Comparison of ENCODE assay signal across 19 cellular contexts in genomic region chr1:193674292-193674944, GRCh38.
DNase-seq lines count a peak whose midpoint lies in the region; ATAC-seq lines count a peak whose summit lies in the region.
"Had no signal": no experiment of that assay in that cellular context is flagged by ENCODE, and none has a peak within 500 bp of the region (broad histone marks: within the 10 kb centered on the region; RNA-seq: fewer than 3 reads in every experiment).

No MANE protein-coding gene starts in this region.

- DNase-seq in T-helper 2 cell treated with Interferon-gamma antibody and Interleukin-4, amounts not matched to agents 5 μg/mL and 100 μg/mL, for 36 hours (ENCODE audit: low spot score), result no peak
- DNase-seq in T-helper 2 cell (no peak), M059J (ENCODE audit: low read depth) (peak; percentile 42), amniotic epithelial cell (ENCODE audit: low read depth) (peak; percentile 78), left colon (no peak), NK-92 (lab: John Stamatoyannopoulos, UW; ENCODE audit: unreplicated experiment) (no peak), left cardiac atrium (no peak)
- DNase-seq: 8988T; gastrocnemius medialis; HCEC 1CT; NCI-H187; SHP77 treated with DMSO at 0.1 percent for 48 hours; stimulated activated naive CD4-positive, alpha-beta T cell treated with Interleukin-2 at 50 U/mL for 16 hours; T-helper 9 cell; upper lobe of right lung had no signal

- H3K4me3 Mint-ChIP-seq in T-helper 2 cell treated with Interferon-gamma antibody and Interleukin-4, amounts not matched to agents 5 μg/mL and 100 μg/mL, for 36 hours, result no peak overlapping the region
- H3K4me3 Mint-ChIP-seq: activated naive CD8-positive, alpha-beta T cell; central memory CD8-positive, alpha-beta T cell had no signal

- H3K4me1 Mint-ChIP-seq in T-helper 2 cell treated with Interferon-gamma antibody and Interleukin-4, amounts not matched to agents 5 μg/mL and 100 μg/mL, for 36 hours (ENCODE audit: low read depth), result peaks cover 4% of the 10 kb centered on the region
- H3K4me1 Mint-ChIP-seq: central memory CD8-positive, alpha-beta T cell had no signal

- intact Hi-C loops in left colon (cut with DNase I, micrococcal nuclease) (no loop called here), left cardiac atrium (cut with DNase I) (no loop called here)

- ATAC-seq in left colon (peak; percentile 92), left cardiac atrium (no peak), GM21737 (IDR thresholded peaks at IDR 0.05; ENCODE audit: unreplicated experiment) (no peak)
- ATAC-seq: gastrocnemius medialis, left lobe of liver, upper lobe of right lung had no signal

- no peaks in the 10 kb centered on the region for H3K27me3 Mint-ChIP-seq in T-helper 2 cell treated with Interferon-gamma antibody and Interleukin-4, amounts not matched to agents 5 μg/mL and 100 μg/mL, for 36 hours (ENCODE audit: low read depth)
- H3K27me3 Mint-ChIP-seq: activated naive CD8-positive, alpha-beta T cell; central memory CD8-positive, alpha-beta T cell had no signal

- peak overlapping the region; percentile 1 for H3K27ac Mint-ChIP-seq in T-helper 2 cell treated with Interferon-gamma antibody and Interleukin-4, amounts not matched to agents 5 μg/mL and 100 μg/mL, for 36 hours
- H3K27ac Mint-ChIP-seq: activated naive CD8-positive, alpha-beta T cell had no signal

- no peaks in the 10 kb centered on the region for H3K36me3 Mint-ChIP-seq in T-helper 2 cell treated with Interferon-gamma antibody and Interleukin-4, amounts not matched to agents 5 μg/mL and 100 μg/mL, for 36 hours (ENCODE audit: low read depth)
- H3K36me3 Mint-ChIP-seq: activated naive CD8-positive, alpha-beta T cell had no signal

- H3K9me3 Mint-ChIP-seq in T-helper 2 cell treated with Interferon-gamma antibody and Interleukin-4, amounts not matched to agents 5 μg/mL and 100 μg/mL, for 36 hours, result peaks cover 10% of the 10 kb centered on the region
- H3K9me3 Mint-ChIP-seq: central memory CD8-positive, alpha-beta T cell had no signal

Comparison
In these comparisons a context has a peak if more than half of its experiments do, and no peak if none do; other contexts are left out.
1. DNase-seq: peak in M059J (single experiment) and amniotic epithelial cell (single experiment); none in T-helper 2 cell treated with Interferon-gamma antibody and Interleukin-4, amounts not matched to agents 5 μg/mL and 100 μg/mL, for 36 hours (single experiment), T-helper 2 cell (0 of 5), left colon (0 of 2), NK-92 (single experiment) and left cardiac atrium (single experiment).